Comparison of ENCODE assay signal across 16 cellular contexts in the genomic region with DNA sequence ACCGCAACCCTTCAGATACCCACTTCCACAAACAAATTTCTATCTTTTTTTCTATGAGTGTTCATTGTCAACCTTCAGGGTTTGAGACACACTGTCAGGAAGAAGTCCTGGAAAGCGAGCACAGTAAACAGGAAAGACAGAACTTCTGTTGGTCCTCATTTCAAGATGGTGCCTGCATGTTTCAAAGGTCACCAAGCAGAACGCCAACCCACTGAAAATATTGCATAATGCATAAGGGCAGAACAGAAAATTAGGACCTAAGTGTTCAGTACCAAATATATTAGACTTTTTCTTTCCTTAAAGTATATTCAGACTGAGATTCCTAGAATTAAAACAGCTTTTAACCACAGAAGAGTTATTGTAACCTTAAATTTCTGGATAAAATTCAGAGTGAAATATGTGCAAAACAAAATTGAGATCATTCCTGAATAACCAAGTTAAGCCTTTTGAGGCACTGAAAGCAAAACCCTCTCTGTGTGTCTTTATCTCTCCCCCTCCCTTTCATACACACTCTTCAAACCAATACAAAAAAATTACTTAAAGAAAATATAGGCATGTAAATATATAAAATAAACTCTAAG.
"Had no signal": no experiment of that assay in that cellular context is flagged by ENCODE, and none has a peak within 500 bp of the region (broad histone marks: within the 10 kb centered on the region; RNA-seq: fewer than 3 reads in every experiment).

No MANE protein-coding gene starts in this region.

- ATAC-seq: activated CD4-positive, CD25-positive, alpha-beta regulatory T cell treated with anti-CD3 and anti-CD28 coated beads, Interleukin-2, amount 50 U/mL, for 24 hours; pancreas; stimulated activated memory B cell treated with anti-CD40 and anti-IgM and Interleukin-4, amounts not matched to agents 10 μg/mL and 1 μg/mL and 100 μg/mL, for 72 hours had no signal

- H3K27me3 Mint-ChIP-seq: stimulated activated memory B cell treated with anti-CD40 and anti-IgM and Interleukin-4, amounts not matched to agents 10 μg/mL and 1 μg/mL and 100 μg/mL, for 72 hours had no signal

- H3K4me3 Mint-ChIP-seq: endodermal cell; neural crest cell; stimulated activated memory B cell treated with anti-CD40 and anti-IgM and Interleukin-4, amounts not matched to agents 10 μg/mL and 1 μg/mL and 100 μg/mL, for 72 hours had no signal

- DNase-seq: activated CD4-positive, alpha-beta T cell treated with anti-CD3 and anti-CD28 coated beads, Interleukin-2, amount 50 U/mL, for 1 hour; activated naive CD4-positive, alpha-beta T cell; dorsolateral prefrontal cortex; endodermal cell; erythroblast; kidney; left ventricle myocardium inferior; pancreas; sigmoid colon; stimulated activated CD4-positive, alpha-beta T cell treated with anti-CD3 and anti-CD28 coated beads, Interleukin-2, amount 100 ng/mL, for 48 hours; thyroid gland had no signal

- FAIRE-seq: kidney, pancreas had no signal

- H3K36me3 ChIP-seq: left ventricle myocardium inferior, pancreas, sigmoid colon, thyroid gland, vagina had no signal

- H3K9me3 ChIP-seq: left ventricle myocardium inferior, pancreas, sigmoid colon, thyroid gland, vagina had no signal

- H3K9me3 Mint-ChIP-seq: endodermal cell; neural crest cell; stimulated activated memory B cell treated with anti-CD40 and anti-IgM and Interleukin-4, amounts not matched to agents 10 μg/mL and 1 μg/mL and 100 μg/mL, for 72 hours had no signal

- H3K27me3 ChIP-seq: hepatocyte, pancreas, sigmoid colon, thyroid gland, vagina had no signal

- H3K4me1 Mint-ChIP-seq: endodermal cell; neural crest cell; stimulated activated memory B cell treated with anti-CD40 and anti-IgM and Interleukin-4, amounts not matched to agents 10 μg/mL and 1 μg/mL and 100 μg/mL, for 72 hours had no signal

- H3K36me3 Mint-ChIP-seq: stimulated activated memory B cell treated with anti-CD40 and anti-IgM and Interleukin-4, amounts not matched to agents 10 μg/mL and 1 μg/mL and 100 μg/mL, for 72 hours had no signal

- H3K27ac Mint-ChIP-seq: endodermal cell; stimulated activated memory B cell treated with anti-CD40 and anti-IgM and Interleukin-4, amounts not matched to agents 10 μg/mL and 1 μg/mL and 100 μg/mL, for 72 hours had no signal

- H3K4me3 ChIP-seq: dorsolateral prefrontal cortex, hepatocyte, left ventricle myocardium inferior, pancreas, sigmoid colon, thyroid gland, vagina had no signal

- H3K4me1 ChIP-seq: left ventricle myocardium inferior had no signal

- H3K27ac ChIP-seq: dorsolateral prefrontal cortex, left ventricle myocardium inferior, pancreas, thyroid gland, vagina had no signal
